ENCODE assay signal across 19 cellular contexts in genomic region chr13:102021777-102022176, GRCh38.
DNase-seq lines count a peak whose midpoint lies in the region; ATAC-seq and TF ChIP-seq lines count a peak whose summit lies in the region.
"Had no signal": no experiment of that assay in that cellular context is flagged by ENCODE, and none has a peak within 500 bp of the region (broad histone marks: within the 10 kb centered on the region; RNA-seq: fewer than 3 reads in every experiment).

No MANE protein-coding gene starts in this region.

- H3K27me3 ChIP-seq in WERI-Rb-1 (ENCODE audit: insufficient read depth, low read depth, severe bottlenecking) (no peaks in the 10 kb centered on the region), neuronal stem cell (ENCODE audit: control insufficient read depth in 3 of 3, insufficient read depth in 3 of 3, low read depth in 1 of 3, low read length in 3 of 3) (no peaks in the 10 kb centered on the region)
- H3K27me3 ChIP-seq: BLaER1 treated with 17β-estradiol and CSF1 and Interleukin-3, amounts not matched to agents 10 nM and 100 nM had no signal

- peak; percentile 2 for DNase-seq in Daoy (ENCODE audit: low read depth)
- DNase-seq in NCI-H82 (lab: John Stamatoyannopoulos, UW), result peak; percentile 31
- DNase-seq in WERI-Rb-1, result no peak
- no peak for DNase-seq in substantia nigra (lab: John Stamatoyannopoulos, UW)
- DNase-seq in neuronal stem cell (ENCODE audit: low spot score), result no peak
- DNase-seq: AML-193; Caco-2; Calu3; CD4-positive, alpha-beta T cell; CD8-positive, alpha-beta T cell; DMS79 treated with DMSO at 0.1 percent for 48 hours; EL; GDM1 had no signal

- ATAC-seq in GM18873 (IDR thresholded peaks at IDR 0.05; ENCODE audit: low FRiP score, unreplicated experiment), result no peak
- ATAC-seq: A549; CD8-positive, alpha-beta T cell; GM12878 had no signal

- H2BK5ac ChIP-seq in neuronal stem cell (ENCODE audit: low read length), result no peak overlapping the region

- H3K23ac ChIP-seq in neuronal stem cell (ENCODE audit: low read depth, low read length, poor library complexity), result no peak overlapping the region

- no peaks in the 10 kb centered on the region for H3K79me1 ChIP-seq in neuronal stem cell (ENCODE audit: low read depth, low read length)

- H3K27ac ChIP-seq in WERI-Rb-1 (peak overlapping the region; percentile 31), substantia nigra (ENCODE audit: low read depth, low read length, poor library complexity, severe bottlenecking) (no peak overlapping the region), neuronal stem cell (replicated peaks; ENCODE audit: low read length) (no peak overlapping the region)
- H3K27ac ChIP-seq: 22Rv1; A549; BLaER1 treated with 17β-estradiol and CSF1 and Interleukin-3, amounts not matched to agents 10 nM and 100 nM; C4-2B had no signal

- no peak overlapping the region for H2AFZ ChIP-seq in neuronal stem cell (ENCODE audit: low read length)

- TF ChIP-seq CTCF in WERI-Rb-1 (IDR thresholded peaks at IDR 0.05; ENCODE audit: low read depth, low read length), result no peak

- H3K4me3 ChIP-seq in WERI-Rb-1 (ENCODE audit: low read depth, low read length) (no peak overlapping the region), neuronal stem cell (ENCODE audit: low read length in 2 of 2) (no peak overlapping the region)
- H3K4me3 ChIP-seq: A549; BLaER1 treated with 17β-estradiol and CSF1 and Interleukin-3, amounts not matched to agents 10 nM and 100 nM; GM12878 had no signal

- no peak overlapping the region for H3K14ac ChIP-seq in neuronal stem cell (ENCODE audit: low read length)

- no peak overlapping the region for H3K4me2 ChIP-seq in neuronal stem cell (ENCODE audit: insufficient read depth, low read length, poor library complexity, severe bottlenecking)
- H3K4me2 ChIP-seq: A549; BLaER1 treated with 17β-estradiol and CSF1 and Interleukin-3, amounts not matched to agents 10 nM and 100 nM had no signal

- no peak overlapping the region for H2BK12ac ChIP-seq in neuronal stem cell (ENCODE audit: low read length)

- no peak overlapping the region for H3K9ac ChIP-seq in neuronal stem cell (ENCODE audit: low read depth, low read length, poor library complexity)
- H3K9ac ChIP-seq: BLaER1 treated with 17β-estradiol and CSF1 and Interleukin-3, amounts not matched to agents 10 nM and 100 nM had no signal

- H3K18ac ChIP-seq in neuronal stem cell (ENCODE audit: low read length), result no peak overlapping the region

- H2BK120ac ChIP-seq in neuronal stem cell (ENCODE audit: low read depth, low read length), result no peak overlapping the region

- H3K36me3 ChIP-seq in WERI-Rb-1 (no peaks in the 10 kb centered on the region), neuronal stem cell (replicated peaks in 1 of 2; ENCODE audit: control insufficient read depth in 2 of 2, insufficient read depth in 2 of 2, low read length in 2 of 2) (no peaks in the 10 kb centered on the region)
- H3K36me3 ChIP-seq: BLaER1 treated with 17β-estradiol and CSF1 and Interleukin-3, amounts not matched to agents 10 nM and 100 nM had no signal

- H3K9me3 ChIP-seq in WERI-Rb-1 (ENCODE audit: severe bottlenecking) (peaks cover 30% of the 10 kb centered on the region), neuronal stem cell (replicated peaks in 1 of 2; ENCODE audit: control insufficient read depth in 2 of 2, insufficient read depth in 1 of 2, low read depth in 1 of 2, low read length in 2 of 2) (peaks cover 0 to 22% of the 10 kb centered on the region in 2 donors)
- H3K9me3 ChIP-seq: A549, Caco-2 had no signal

- H4K91ac ChIP-seq in neuronal stem cell (ENCODE audit: low read depth, low read length, poor library complexity), result no peak overlapping the region

- H3K4me1 ChIP-seq in neuronal stem cell (ENCODE audit: control insufficient read depth in 2 of 2, insufficient read depth in 1 of 2, low read depth in 1 of 2, low read length in 2 of 2), result no peaks in the 10 kb centered on the region
- H3K4me1 ChIP-seq: A549; BLaER1 treated with 17β-estradiol and CSF1 and Interleukin-3, amounts not matched to agents 10 nM and 100 nM; Caco-2 had no signal

- no peak overlapping the region for H2AK5ac ChIP-seq in neuronal stem cell (ENCODE audit: low read depth, low read length)

- no CpG with 5 or more reads among the region's 2 CpGs for WGBS in neuronal stem cell (ENCODE audit: extremely low coverage in 2 of 2, insufficient read length in 2 of 2, insufficient replicate concordance in 1 of 2), 2 donors

- H2BK15ac ChIP-seq in neuronal stem cell (ENCODE audit: low read length), result no peak overlapping the region

- H3K4ac ChIP-seq in neuronal stem cell (ENCODE audit: low read length), result no peak overlapping the region

- H4K8ac ChIP-seq in neuronal stem cell (ENCODE audit: low read depth, low read length), result no peak overlapping the region

Comparison
In these comparisons a context has a peak if more than half of its experiments do, and no peak if none do; other contexts are left out.
1. DNase-seq: peak in Daoy (single experiment) and NCI-H82 (single experiment); none in WERI-Rb-1 (single experiment), substantia nigra (0 of 49) and neuronal stem cell (single experiment).